Comparison of ENCODE assay signal across 10 cellular contexts in genomic region chrX:106966547-106966946, GRCh38. TPM values are rescaled to one million over a fixed set of nuclear protein-coding genes. Genes with fewer than 3 reads are reported as not detected.
DNase-seq lines count a peak whose midpoint lies in the region; ATAC-seq, FAIRE-seq and TF ChIP-seq lines count a peak whose summit lies in the region.
"Not testable (repeated sequence)": the region's sequence is repeated elsewhere in the genome, so short reads cannot be mapped to it uniquely, and the experiment has no call there.
"Had no signal": no experiment of that assay in that cellular context is flagged by ENCODE, and none has a peak within 500 bp of the region (broad histone marks: within the 10 kb centered on the region; RNA-seq: fewer than 3 reads in every experiment).

No MANE protein-coding gene starts in this region.

- not testable (repeated sequence) for H3K27ac ChIP-seq in HEK293 (ENCODE audit: extremely low read depth, low read depth, low read length); K562 (ENCODE audit: extremely low read depth, low read depth, low read length); mesenchymal stem cell (ENCODE audit: low read length, poor library complexity, severe bottlenecking)

- H4K20me1 ChIP-seq in K562 (replicated peaks; ENCODE audit: control insufficient read depth, insufficient read depth, low read length): not testable (repeated sequence)

- TF ChIP-seq POLR2A in K562 (conservative IDR thresholded peaks at IDR 0.05): not testable (repeated sequence)

- not testable (repeated sequence) for H3K9me3 ChIP-seq in HEK293 (ENCODE audit: control insufficient read depth, insufficient read depth, low read depth, low read length); K562 (replicated peaks; ENCODE audit: control insufficient read depth, insufficient read depth, low read depth, low read length); iPS-15b (ENCODE audit: control insufficient read depth, insufficient read depth, low read length); mesenchymal stem cell (ENCODE audit: control insufficient read depth, low read length)

- H2AFZ ChIP-seq in K562 (ENCODE audit: low read depth, low read length); mesenchymal stem cell (ENCODE audit: low read depth, low read length): not testable (repeated sequence)

- not testable (repeated sequence) for H3K4me1 ChIP-seq in HEK293 (ENCODE audit: control insufficient read depth, insufficient read depth, low read length); K562 (replicated peaks in 1 of 2; ENCODE audit: control insufficient read depth in 2 of 2, insufficient read depth in 2 of 2, low read length in 2 of 2); iPS-15b (ENCODE audit: control insufficient read depth, insufficient read depth, low read length); mesenchymal stem cell (ENCODE audit: control insufficient read depth, insufficient read depth, low read depth, low read length)

- not testable (repeated sequence) for H2BK12ac ChIP-seq in mesenchymal stem cell (ENCODE audit: low read length in 2 of 2)

- H3K36me3 ChIP-seq in HEK293 (ENCODE audit: control insufficient read depth in 2 of 2, insufficient read depth in 1 of 2, low read length in 2 of 2): peaks cover 9 to 25% of the 10 kb centered on the region in 2 experiments; a peak in 2 of 3 replicates
- H3K36me3 ChIP-seq in K562 (ENCODE audit: control insufficient read depth, insufficient read depth, low read length); iPS-15b (ENCODE audit: control insufficient read depth, insufficient read depth, low read length); mesenchymal stem cell (ENCODE audit: control insufficient read depth in 1 of 2, insufficient read depth in 2 of 2, low read depth in 1 of 2, low read length in 2 of 2): not testable (repeated sequence)

- not testable (repeated sequence) for H3K23ac ChIP-seq in mesenchymal stem cell (ENCODE audit: low read length in 2 of 2)

- not testable (repeated sequence) for TF ChIP-seq RAD21 in K562 (CRISPR knock-in tag; conservative IDR thresholded peaks at IDR 0.05 in 1 of 2, IDR thresholded peaks at IDR 0.05 in 1 of 2)

- in situ Hi-C loops in K562 (cut with MboI): not testable (repeated sequence)

- not testable (repeated sequence) for H3K4ac ChIP-seq in mesenchymal stem cell (ENCODE audit: low read depth in 1 of 2, low read length in 2 of 2)

- FAIRE-seq in K562 (lab: Jason Lieb, UNC): not testable (repeated sequence)

- H3K4me3 ChIP-seq in HEK293 (ENCODE audit: low read depth, low read length); K562; mesenchymal stem cell (ENCODE audit: insufficient read depth in 1 of 2, low read depth in 1 of 2, low read length in 2 of 2): not testable (repeated sequence)
- peak overlapping the region; percentile 11 for H3K4me3 ChIP-seq in iPS-15b (ENCODE audit: low read depth, low read length)

- DNase-seq in DMS153 (lab: John Stamatoyannopoulos, UW) (peak; percentile 52), NCI-H187 treated with DMSO at 0.1 percent for 48 hours (lab: John Stamatoyannopoulos, UW) (peak; percentile 23), NCI-H748 (lab: John Stamatoyannopoulos, UW; ENCODE audit: unreplicated experiment) (peak; percentile 1), K562 (ENCODE audit: extremely low read depth in 1 of 4, low spot score in 3 of 4) (peak in 1 of 4 experiments; percentile 4), mesenchymal stem cell (peak; percentile 12)

- H3K9me1 ChIP-seq in K562 (ENCODE audit: control insufficient read depth, insufficient read depth, low read length): not testable (repeated sequence)

- BruUV-seq in K562 (replicated peaks; lab: Mats Ljungman, UMichigan): not testable (repeated sequence)

- POLR2A ChIA-PET in HEK293 (lab: Yijun Ruan, JAX); K562 (lab: Yijun Ruan, JAX): not testable (repeated sequence)

- H3K79me1 ChIP-seq in mesenchymal stem cell (replicated peaks; ENCODE audit: low read length, poor library complexity, severe bottlenecking): not testable (repeated sequence)

- H3K18ac ChIP-seq in mesenchymal stem cell (ENCODE audit: low read depth in 1 of 2, low read length in 2 of 2): not testable (repeated sequence)

- not testable (repeated sequence) for ATAC-seq in K562

- intact Hi-C loops in K562 (cut with micrococcal nuclease): not testable (repeated sequence)

- H3K79me2 ChIP-seq in K562 (ENCODE audit: control insufficient read depth, insufficient read depth, low read length): not testable (repeated sequence)

- CTCF ChIA-PET in HEK293 (lab: Yijun Ruan, JAX); K562 (lab: Yijun Ruan, JAX; ENCODE audit: low intra/inter-chr PET ratio): not testable (repeated sequence)

- not testable (repeated sequence) for H2BK15ac ChIP-seq in mesenchymal stem cell (ENCODE audit: low read depth, poor library complexity, severe bottlenecking)

- TF ChIP-seq CTCF in HEK293 (tag by site-specific recombination; IDR thresholded peaks at IDR 0.05); K562 (IDR thresholded peaks at IDR 0.05 in 2 of 3, conservative IDR thresholded peaks at IDR 0.05 in 1 of 3; ENCODE audit: insufficient read depth in 2 of 3, low read depth in 1 of 3, low read length in 3 of 3): not testable (repeated sequence)

- not testable (repeated sequence) for H2BK120ac ChIP-seq in mesenchymal stem cell (ENCODE audit: low read depth, low read length)

- not testable (repeated sequence) for H3K27me3 ChIP-seq in K562 (ENCODE audit: control insufficient read depth in 2 of 2, insufficient read depth in 2 of 2, low read length in 2 of 2); iPS-15b (ENCODE audit: control insufficient read depth, insufficient read depth, low read length)
- H3K27me3 ChIP-seq in mesenchymal stem cell (ENCODE audit: control insufficient read depth in 1 of 2, insufficient read depth in 1 of 2, low read length in 2 of 2): peaks cover 0 to 20% of the 10 kb centered on the region in 2 experiments

- H2BK5ac ChIP-seq in mesenchymal stem cell (ENCODE audit: low read depth, low read length, poor library complexity, severe bottlenecking): not testable (repeated sequence)

- H4K8ac ChIP-seq in mesenchymal stem cell (ENCODE audit: low read length): not testable (repeated sequence)

- H3K14ac ChIP-seq in mesenchymal stem cell (ENCODE audit: low read length in 2 of 2): not testable (repeated sequence)

- H2AK5ac ChIP-seq in mesenchymal stem cell (ENCODE audit: low read length, severe bottlenecking): not testable (repeated sequence)

- 5% methylated on average over 6 of the region's 6 CpGs for WGBS in K562 (ENCODE audit: insufficient coverage, low coverage, missing lambda C conversion rate)
- 57% methylated on average over 6 of the region's 6 CpGs for WGBS in mesenchymal stem cell

- not testable (repeated sequence) for TF ChIP-seq EP300 in K562 (IDR thresholded peaks at IDR 0.05; ENCODE audit: low read length)

- 0 out of 2 replicates have a peak overlapping the region, but pooled peaks have one; percentile 5 for H3K4me2 ChIP-seq in K562 (ENCODE audit: insufficient read depth, low read length)
- not testable (repeated sequence) for H3K4me2 ChIP-seq in mesenchymal stem cell (ENCODE audit: low read length, poor library complexity, severe bottlenecking)

- not testable (repeated sequence) for H4K91ac ChIP-seq in mesenchymal stem cell (ENCODE audit: low read length)

- H3K9ac ChIP-seq in K562 (ENCODE audit: insufficient read depth in 1 of 2, low read depth in 2 of 2, low read length in 2 of 2); iPS-15b (ENCODE audit: low read depth, low read length); mesenchymal stem cell (ENCODE audit: low read length): not testable (repeated sequence)

RNA-seq across cellular contexts. Expression of gene MORC4, which starts 33.5 kb away (rescaled TPM):
- total RNA-seq in K562 (2011; cell fraction: chromatin; rRNA removed; ENCODE audit: low replicate concordance): 0.12 and 0.76 TPM in 2 replicates
- 0.13 and 0.17 TPM in 2 replicates for total RNA-seq in K562 (2011; cell fraction: nucleolus; rRNA removed)
- total RNA-seq in K562 (2011; cell fraction: nucleoplasm; rRNA removed): 0.29 TPM in 1 of 2 replicates, not detected in the other
- total RNA-seq in K562 (2014; rRNA removed) (0.16 and 0.32 TPM in 2 replicates), K562 (2014; rRNA removed; fragmentation: Illumina TruSeq; extraction: Trizol) (0.18 and 0.41 TPM in 2 replicates), K562 (2015; rRNA removed; fragmentation: Illumina TruSeq; extraction: Trizol) (0.11 and 0.18 TPM in 2 replicates), K562 (2021) (0.13 and 0.40 TPM in 2 replicates)
- polyA plus RNA-seq in K562 (2011; rRNA removed) (0.06 and 0.11 TPM in 2 replicates), K562 (2014; fragmentation: Illumina TruSeq; extraction: Trizol) (0.13 TPM in 1 of 2 replicates, not detected in the other), K562 (2014; fragmentation: Nextera tagmentation; extraction: Ambion mirVana) (under 1 TPM; 0.04 TPM), K562 (2014; rRNA removed) (0.18 and 0.53 TPM in 2 replicates)
- polyA plus RNA-seq in K562 (2011; cell fraction: cytosol; rRNA removed): 0.01 and 0.04 TPM in 2 replicates
- 0.16 and 0.24 TPM in 2 replicates for polyA plus RNA-seq in K562 (2011; cell fraction: nucleus; rRNA removed)
- 0.23 and 0.68 TPM in 2 replicates for polyA plus RNA-seq in K562 (2012)
- 0.18 and 0.25 TPM in 2 replicates for polyA minus RNA-seq in K562 (2011; rRNA and poly(A)+ RNA removed)
- polyA minus RNA-seq in K562 (2011; cell fraction: cytosol; rRNA and poly(A)+ RNA removed): not detected in 2 replicates
- 0.44 TPM in 1 of 2 replicates, not detected in the other for polyA minus RNA-seq in K562 (2011; cell fraction: nucleus; rRNA and poly(A)+ RNA removed)
- polyA plus RNA-seq in mesenchymal stem cell (2013, experiment 1 of 2): 15.6 TPM
- 15.1 TPM for polyA plus RNA-seq in mesenchymal stem cell (2013, experiment 2 of 2)

RNA-seq across cellular contexts. Expression of gene CLDN2, which starts 46.3 kb away (rescaled TPM):
- not detected in 2 replicates for total RNA-seq in K562 (2011; cell fraction: chromatin; rRNA removed; ENCODE audit: low replicate concordance)
- total RNA-seq in K562 (2011; cell fraction: nucleolus; rRNA removed): not detected in 2 replicates
- not detected in 2 replicates for total RNA-seq in K562 (2011; cell fraction: nucleoplasm; rRNA removed)
- not detected in 2 replicates for total RNA-seq in K562 (2014; rRNA removed)
- total RNA-seq in K562 (2014; rRNA removed; fragmentation: Illumina TruSeq; extraction: Trizol): not detected in 2 replicates
- total RNA-seq in K562 (2015; rRNA removed; fragmentation: Illumina TruSeq; extraction: Trizol): not detected in 2 replicates
- total RNA-seq in K562 (2021): not detected in 2 replicates
- not detected in 2 replicates for polyA plus RNA-seq in K562 (2011; rRNA removed)
- not detected in 2 replicates for polyA plus RNA-seq in K562 (2011; cell fraction: cytosol; rRNA removed)
- not detected in 2 replicates for polyA plus RNA-seq in K562 (2011; cell fraction: nucleus; rRNA removed)
- polyA plus RNA-seq in K562 (2012): not detected in 2 replicates
- polyA plus RNA-seq in K562 (2014; fragmentation: Illumina TruSeq; extraction: Trizol): not detected in 2 replicates
- not detected for polyA plus RNA-seq in K562 (2014; fragmentation: Nextera tagmentation; extraction: Ambion mirVana)
- polyA plus RNA-seq in K562 (2014; rRNA removed): not detected in 2 replicates
- not detected in 2 replicates for polyA minus RNA-seq in K562 (2011; rRNA and poly(A)+ RNA removed)
- polyA minus RNA-seq in K562 (2011; cell fraction: cytosol; rRNA and poly(A)+ RNA removed): not detected in 2 replicates
- not detected in 2 replicates for polyA minus RNA-seq in K562 (2011; cell fraction: nucleus; rRNA and poly(A)+ RNA removed)
- not detected for polyA plus RNA-seq in mesenchymal stem cell (2013, experiment 1 of 2)
- not detected for polyA plus RNA-seq in mesenchymal stem cell (2013, experiment 2 of 2)
- total RNA-seq: CD4-positive, alpha-beta memory T cell; OCI-LY7; T-helper 1 cell treated with Interleukin-12 subunit alpha and Interleukin-12 subunit beta and Interleukin-4 antibody, amounts not matched to agents 30 ng/mL and 1 ng/mL, for 36 hours had no signal
